18 cellular contexts compared by ENCODE assay signal in the genomic region with DNA sequence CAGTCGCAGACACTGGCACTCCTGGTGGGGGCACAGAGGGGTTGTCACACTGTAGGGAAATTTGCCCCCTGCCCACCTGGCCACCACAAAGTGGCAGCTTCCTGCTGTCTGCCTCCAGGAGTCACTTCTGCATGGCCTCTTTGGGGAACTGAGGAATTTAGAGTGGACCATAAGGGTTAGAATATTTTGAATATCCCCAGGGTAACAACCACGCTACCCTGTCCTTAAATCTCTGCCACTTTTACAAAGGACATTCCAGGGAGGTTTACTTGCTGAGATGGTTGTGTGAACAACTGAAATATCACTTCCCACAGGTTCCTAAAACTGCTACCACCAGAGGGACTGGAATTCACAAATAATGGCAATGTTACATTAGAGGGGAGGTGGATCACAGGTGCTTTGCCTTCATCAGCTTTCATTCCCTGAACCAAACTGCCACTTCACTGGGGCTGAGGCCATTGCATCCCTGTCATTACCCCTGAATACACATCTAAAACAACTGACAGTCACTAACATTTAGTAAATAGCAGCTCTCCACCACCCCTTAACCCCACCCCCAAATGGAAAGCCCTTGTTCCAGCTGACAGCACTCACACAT.
DNase-seq lines count a peak whose midpoint lies in the region; ATAC-seq, FAIRE-seq and TF ChIP-seq lines count a peak whose summit lies in the region.
"Had no signal": no experiment of that assay in that cellular context is flagged by ENCODE, and none has a peak within 500 bp of the region (broad histone marks: within the 10 kb centered on the region; RNA-seq: fewer than 3 reads in every experiment).

No MANE protein-coding gene starts in this region.

- WGBS in pancreas, 2 donors = 89 to 92% methylated on average over 2 of the region's 2 CpGs

- DNase-seq in AG10803 (ENCODE audit: low read depth) (peak; percentile 15), NCI-H1092 treated with DMSO at 0.1 percent for 48 hours (lab: John Stamatoyannopoulos, UW) (peak; percentile 97), ascending aorta (ENCODE audit: low spot score in 2 of 2) (no peak), myocyte (ENCODE audit: low read depth) (peak; percentile 67), GDM1 (lab: John Stamatoyannopoulos, UW) (no peak), pancreas (no peak), mesenteric fat pad (ENCODE audit: low spot score) (no peak)
- no peak for DNase-seq in stimulated activated CD4-positive, alpha-beta T cell treated with anti-CD3 and anti-CD28 coated beads, Interleukin-15, amount 100 ng/mL, for 24 hours
- DNase-seq: activated B cell treated with CpG ODN at 0.5 μM for 24 hours; activated CD8-positive, alpha-beta memory T cell treated with anti-CD3 and anti-CD28 coated beads for 24 hours; activated effector memory CD4-positive, alpha-beta T cell treated with anti-CD3 and anti-CD28 coated beads, Interleukin-2, amount 50 U/mL, for 16 hours; amniotic stem cell; gastrocnemius medialis; NCI-H2029 treated with DMSO at 0.1 percent for 48 hours; SHP77; stimulated activated naive CD8-positive, alpha-beta T cell treated with anti-CD3 and anti-CD28 coated beads, Interleukin-15, amount 100 ng/mL, for 72 hours had no signal

- H3K4me1 ChIP-seq in ascending aorta (no peaks in the 10 kb centered on the region), pancreas (no peaks in the 10 kb centered on the region)
- H3K4me1 ChIP-seq: right atrium auricular region had no signal

- H3K36me3 ChIP-seq in ascending aorta = no peaks in the 10 kb centered on the region
- no peaks in the 10 kb centered on the region for H3K36me3 ChIP-seq in pancreas
- H3K36me3 ChIP-seq: gastrocnemius medialis, right atrium auricular region had no signal

- ATAC-seq in pancreas = no peak
- ATAC-seq: gastrocnemius medialis; stimulated activated naive CD8-positive, alpha-beta T cell treated with anti-CD3 and anti-CD28 coated beads, Interleukin-15, amount 100 ng/mL, for 72 hours had no signal

- TF ChIP-seq CTCF in AG10803 (conservative IDR thresholded peaks at IDR 0.05; ENCODE audit: low read length) (no peak), ascending aorta (IDR thresholded peaks at IDR 0.05) (no peak), pancreas (IDR thresholded peaks at IDR 0.05) (no peak)

- no peak overlapping the region for H3K4me3 ChIP-seq in AG10803 (ENCODE audit: low read length)
- no peak overlapping the region for H3K4me3 ChIP-seq in ascending aorta
- H3K4me3 ChIP-seq in pancreas = no peak overlapping the region
- H3K4me3 ChIP-seq: gastrocnemius medialis, right atrium auricular region had no signal

- no peak for FAIRE-seq in pancreas (lab: Jason Lieb, UNC)
- FAIRE-seq: colon had no signal

- intact Hi-C loops in ascending aorta (cut with DNase I) = no loop called here
- intact Hi-C loops in pancreas (cut with DNase I) = no loop called here

- no peaks in the 10 kb centered on the region for H3K9me3 ChIP-seq in ascending aorta
- no peaks in the 10 kb centered on the region for H3K9me3 ChIP-seq in pancreas
- H3K9me3 ChIP-seq: right atrium auricular region had no signal

- H3K27me3 ChIP-seq in ascending aorta = no peaks in the 10 kb centered on the region
- no peaks in the 10 kb centered on the region for H3K27me3 ChIP-seq in pancreas
- H3K27me3 ChIP-seq: gastrocnemius medialis, right atrium auricular region had no signal

- H3K27ac ChIP-seq in ascending aorta (peak overlapping the region; percentile 6 to 44), pancreas (no peak overlapping the region)
- H3K27ac ChIP-seq: gastrocnemius medialis, right atrium auricular region had no signal

Comparison
In these comparisons a context has a peak if more than half of its experiments do, and no peak if none do; other contexts are left out.
1. DNase-seq: peak in AG10803 (single experiment), NCI-H1092 treated with DMSO at 0.1 percent for 48 hours (single experiment) and myocyte (single experiment); none in ascending aorta (0 of 2), stimulated activated CD4-positive, alpha-beta T cell treated with anti-CD3 and anti-CD28 coated beads, Interleukin-15, amount 100 ng/mL, for 24 hours (single experiment), GDM1 (single experiment), pancreas (0 of 6) and mesenteric fat pad (single experiment).
2. H3K27ac ChIP-seq: peak in ascending aorta (2 of 2); none in pancreas (0 of 4).